12 cellular contexts compared by ENCODE assay signal in the genomic region with DNA sequence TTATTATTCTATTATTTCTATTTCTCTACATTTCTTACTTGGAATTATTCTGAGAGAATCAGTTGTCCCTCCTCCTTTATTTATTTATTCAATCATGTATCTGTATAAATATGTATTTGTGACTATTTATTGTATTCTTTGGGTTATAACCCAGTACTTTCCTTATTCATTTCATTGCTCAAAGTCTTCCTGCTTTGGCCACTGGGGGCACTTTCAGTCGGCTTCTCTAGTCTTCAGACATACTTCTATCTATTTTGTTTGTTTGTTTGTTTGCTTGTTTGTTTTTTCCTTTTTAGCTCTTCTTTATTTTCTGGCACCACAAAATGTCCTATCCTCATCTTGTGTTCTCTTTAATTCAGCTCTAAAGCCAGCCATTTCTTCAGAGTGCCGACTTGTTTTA.
DNase-seq lines count a peak whose midpoint lies in the region; ATAC-seq and TF ChIP-seq lines count a peak whose summit lies in the region.
"Had no signal": no experiment of that assay in that cellular context is flagged by ENCODE, and none has a peak within 500 bp of the region (broad histone marks: within the 10 kb centered on the region; RNA-seq: fewer than 3 reads in every experiment).

No MANE protein-coding gene starts in this region.

- H3K4me3 Mint-ChIP-seq in CD4-positive, alpha-beta T cell: no peak overlapping the region
- H3K4me3 Mint-ChIP-seq: CD8-positive, alpha-beta memory T cell had no signal

- no peaks in the 10 kb centered on the region for H3K36me3 Mint-ChIP-seq in CD4-positive, alpha-beta T cell (ENCODE audit: low read depth)
- H3K36me3 Mint-ChIP-seq: CD8-positive, alpha-beta memory T cell had no signal

- H3K27ac ChIP-seq in PC-3 (ENCODE audit: low read length): no peak overlapping the region
- H3K27ac ChIP-seq in CD4-positive, alpha-beta T cell (ENCODE audit: low read depth, low read length): no peak overlapping the region
- H3K27ac ChIP-seq: body of pancreas, SK-N-MC had no signal

- no peak overlapping the region for H2AFZ ChIP-seq in PC-3 (ENCODE audit: low read length)

- no peaks in the 10 kb centered on the region for H3K27me3 ChIP-seq in PC-3 (ENCODE audit: low read length)
- H3K27me3 ChIP-seq in CD4-positive, alpha-beta T cell (ENCODE audit: control insufficient read depth, insufficient read depth, low read length): peaks cover 22% of the 10 kb centered on the region
- H3K27me3 ChIP-seq: body of pancreas had no signal

- no peaks in the 10 kb centered on the region for H4K20me1 ChIP-seq in PC-3 (ENCODE audit: low read length)

- intact Hi-C loops in PC-3 (cut with micrococcal nuclease): no loop called here
- intact Hi-C loops in CD4-positive, alpha-beta T cell (cut with DNase I, micrococcal nuclease): no loop called here

- H3K4me3 ChIP-seq in PC-3 (ENCODE audit: low read length) (no peak overlapping the region), fibroblast of the aortic adventitia (ENCODE audit: low read depth, low read length) (no peak overlapping the region)
- H3K4me3 ChIP-seq: body of pancreas, SK-N-MC had no signal

- no peak overlapping the region for H3K9ac ChIP-seq in PC-3 (ENCODE audit: low read length)

- TF ChIP-seq CTCF in AG09319 (IDR thresholded peaks at IDR 0.05; ENCODE audit: low read depth, low read length) (peak; percentile 35), PC-3 (conservative IDR thresholded peaks at IDR 0.05; ENCODE audit: low read depth, low read length) (peak; percentile 72), fibroblast of the aortic adventitia (IDR thresholded peaks at IDR 0.05; ENCODE audit: insufficient read depth, low read length) (peak; percentile 55)
- TF ChIP-seq CTCF in CD4-positive, alpha-beta T cell (IDR thresholded peaks at IDR 0.05): no peak

- H3K4me2 ChIP-seq in PC-3 (ENCODE audit: low read length): no peak overlapping the region

- H3K27ac Mint-ChIP-seq in CD4-positive, alpha-beta T cell: no peak overlapping the region

- no peaks in the 10 kb centered on the region for H3K4me1 ChIP-seq in PC-3 (ENCODE audit: insufficient read depth, low read length)
- H3K4me1 ChIP-seq: body of pancreas had no signal

- no peaks in the 10 kb centered on the region for H3K9me3 ChIP-seq in PC-3 (ENCODE audit: low read length)
- H3K9me3 ChIP-seq in CD4-positive, alpha-beta T cell (ENCODE audit: control insufficient read depth, low read length): no peaks in the 10 kb centered on the region
- H3K9me3 ChIP-seq: body of pancreas had no signal

- no peaks in the 10 kb centered on the region for H3K79me2 ChIP-seq in PC-3 (ENCODE audit: low read length)

- CTCF ChIA-PET in PC-3 (lab: Charles Lee): interaction anchor here (0.6 to 1.0 kb wide), 2 partner anchors 10 to 577 kb away, joined by 3 to 4 read pairs; no protein-coding TSS in a partner anchor
- CTCF ChIA-PET in CD4-positive, alpha-beta T cell (lab: Charles Lee): interaction anchor here (3.9 kb wide), 1 partner anchor 11 kb away, joined by 15 read pairs; no protein-coding TSS in a partner anchor

- H3K4me1 Mint-ChIP-seq in CD4-positive, alpha-beta T cell (ENCODE audit: low read depth): no peaks in the 10 kb centered on the region
- H3K4me1 Mint-ChIP-seq: CD8-positive, alpha-beta memory T cell had no signal

- POLR2A ChIA-PET in PC-3 (lab: Charles Lee; ENCODE audit: unreplicated experiment): no interaction called here
- POLR2A ChIA-PET in CD4-positive, alpha-beta T cell (lab: Charles Lee): no interaction called here

- no TSS peak for BruUV-seq in PC-3 (replicated peaks; lab: Mats Ljungman, UMichigan)

- DNase-seq in AG09319 (ENCODE audit: extremely low read depth, low read depth) (no peak), PC-3 (peak; percentile 11), fibroblast of the aortic adventitia (ENCODE audit: low read depth) (no peak), iPS-NIHi7 (ENCODE audit: extremely low spot score) (no peak), NCI-H526 (lab: John Stamatoyannopoulos, UW) (no peak)
- no peak for DNase-seq in CD4-positive, alpha-beta T cell
- DNase-seq: body of pancreas; CD8-positive, alpha-beta memory T cell; NCI-H1105 treated with DMSO at 0.1 percent for 48 hours had no signal

- peak; percentile 59 for ATAC-seq in GM18907 (IDR thresholded peaks at IDR 0.05; ENCODE audit: unreplicated experiment)
- ATAC-seq in PC-3: no peak
- ATAC-seq in CD4-positive, alpha-beta T cell (ENCODE audit: poor library complexity): no peak
- no peak for ATAC-seq in HG03442 (IDR thresholded peaks at IDR 0.05; ENCODE audit: unreplicated experiment)
- ATAC-seq: body of pancreas had no signal

- H3K36me3 ChIP-seq in PC-3 (ENCODE audit: low read depth, low read length): no peaks in the 10 kb centered on the region

- no peaks in the 10 kb centered on the region for H3F3A ChIP-seq in PC-3 (ENCODE audit: low read length, unreplicated experiment)

- no peaks in the 10 kb centered on the region for H3K9me3 Mint-ChIP-seq in CD4-positive, alpha-beta T cell
- H3K9me3 Mint-ChIP-seq: CD8-positive, alpha-beta memory T cell had no signal

- H3K9me2 ChIP-seq in PC-3 (replicated peaks; ENCODE audit: low read length): no peaks in the 10 kb centered on the region

- H3K27me3 Mint-ChIP-seq in CD4-positive, alpha-beta T cell: peaks cover 48% of the 10 kb centered on the region
